20 cellular contexts compared by ENCODE assay signal in the genomic region with DNA sequence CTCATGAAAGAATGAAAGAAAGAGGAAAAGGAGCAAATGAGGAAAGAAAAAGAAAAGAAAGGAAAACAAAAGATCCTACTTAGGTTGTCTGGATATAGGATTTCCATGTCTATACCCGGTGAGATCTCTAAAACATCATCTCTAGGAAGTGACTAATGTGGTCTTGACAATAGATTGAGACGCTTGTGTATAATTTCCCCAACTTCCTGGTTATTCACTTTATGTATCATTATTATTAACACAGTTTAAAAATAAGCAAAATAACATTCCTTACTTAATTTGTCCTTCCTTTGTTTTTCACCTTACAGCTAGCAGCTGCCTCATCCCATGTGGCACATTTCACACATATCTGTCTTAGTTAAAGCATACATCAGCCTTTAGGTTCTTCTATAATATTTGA. TPM values are rescaled to one million over a fixed set of nuclear protein-coding genes. Genes with fewer than 3 reads are reported as not detected.
A peak's percentile ranks its signal among the peaks of the same experiment; 100 is the strongest.
DNase-seq lines count a peak whose midpoint lies in the region; ATAC-seq, FAIRE-seq and TF ChIP-seq lines count a peak whose summit lies in the region.
"Had no signal": no experiment of that assay in that cellular context is flagged by ENCODE, and none has a peak within 500 bp of the region (broad histone marks: within the 10 kb centered on the region; RNA-seq: fewer than 3 reads in every experiment).

No MANE protein-coding gene starts in this region.

- H3K36me3 ChIP-seq in GM23248 (ENCODE audit: low read depth) (peaks cover 12% of the 10 kb centered on the region; the same call in 1 of the 2 replicates), astrocyte (ENCODE audit: insufficient read depth, low read length) (no peaks in the 10 kb centered on the region), subcutaneous abdominal adipose tissue (ENCODE audit: control insufficient read depth in 5 of 5, insufficient read depth in 5 of 5, low read length in 5 of 5) (peaks cover 0 to 8% (median 6%) of the 10 kb centered on the region in 5 donors)

- no peak for ATAC-seq in HG02759 (IDR thresholded peaks at IDR 0.05; ENCODE audit: unreplicated experiment)
- ATAC-seq: mucosa of descending colon had no signal

- H3K4me3 Mint-ChIP-seq in astrocyte (ENCODE audit: unreplicated experiment), result no peak overlapping the region
- H3K4me3 Mint-ChIP-seq in activated CD4-positive, alpha-beta memory T cell treated with anti-CD3 and anti-CD28 coated beads for 36 hours, result no peak overlapping the region
- H3K4me3 Mint-ChIP-seq: activated CD4-positive, alpha-beta T cell treated with anti-CD3 and anti-CD28 coated beads, Interleukin-2, amount 10 ng/mL, durations not matched to agents 7 days and 5 days; CD4-positive, CD25-positive, alpha-beta regulatory T cell had no signal

- no peaks in the 10 kb centered on the region for H3K36me3 Mint-ChIP-seq in astrocyte (ENCODE audit: low read depth, unreplicated experiment)
- no peaks in the 10 kb centered on the region for H3K36me3 Mint-ChIP-seq in activated CD4-positive, alpha-beta memory T cell treated with anti-CD3 and anti-CD28 coated beads for 36 hours
- H3K36me3 Mint-ChIP-seq: CD4-positive, CD25-positive, alpha-beta regulatory T cell had no signal

- CTCF ChIA-PET in activated CD4-positive, alpha-beta memory T cell treated with anti-CD3 and anti-CD28 coated beads for 36 hours (lab: Charles Lee), result no interaction called here

- peaks cover 75% of the 10 kb centered on the region for H3K79me2 ChIP-seq in GM23248 (ENCODE audit: insufficient read depth)
- H3K79me2 ChIP-seq in astrocyte (ENCODE audit: insufficient read depth, low read length), result peaks cover 12% of the 10 kb centered on the region

- peak; percentile 69 for FAIRE-seq in astrocyte (lab: Jason Lieb, UNC)
- FAIRE-seq: GM12892 had no signal

- no peaks in the 10 kb centered on the region for H3K9me2 ChIP-seq in GM23248 (ENCODE audit: insufficient read depth)

- POLR2A ChIA-PET in activated CD4-positive, alpha-beta memory T cell treated with anti-CD3 and anti-CD28 coated beads for 36 hours (lab: Charles Lee), result no interaction called here

- in situ Hi-C loops in GM23248 (cut with MboI), result no loop called here

- H3K4me1 Mint-ChIP-seq in astrocyte (ENCODE audit: low read depth, unreplicated experiment), result peaks cover 8% of the 10 kb centered on the region
- H3K4me1 Mint-ChIP-seq in activated CD4-positive, alpha-beta memory T cell treated with anti-CD3 and anti-CD28 coated beads for 36 hours (ENCODE audit: low read depth), result no peaks in the 10 kb centered on the region
- H3K4me1 Mint-ChIP-seq: activated CD4-positive, alpha-beta T cell treated with anti-CD3 and anti-CD28 coated beads, Interleukin-2, amount 10 ng/mL, durations not matched to agents 7 days and 5 days; CD4-positive, CD25-positive, alpha-beta regulatory T cell had no signal

- H3F3A ChIP-seq in GM23248 (ENCODE audit: insufficient read depth), result peaks cover 94% of the 10 kb centered on the region

- TF ChIP-seq CTCF in astrocyte (IDR thresholded peaks at IDR 0.05; ENCODE audit: insufficient read depth, low read depth, low read length), result no peak
- TF ChIP-seq CTCF in coronary artery (IDR thresholded peaks at IDR 0.05), result no peak

- no peak overlapping the region for H3K9ac ChIP-seq in GM23248
- H3K9ac ChIP-seq in astrocyte (ENCODE audit: low read length), result no peak overlapping the region
- H3K9ac ChIP-seq in subcutaneous abdominal adipose tissue (ENCODE audit: low read length in 5 of 5), result peak overlapping the region in 4 of 5 donors; percentile 1 to 69 (median 42)

- peaks cover 73% of the 10 kb centered on the region for H3K4me1 ChIP-seq in GM23248 (ENCODE audit: insufficient read depth)
- peaks cover 28% of the 10 kb centered on the region for H3K4me1 ChIP-seq in astrocyte (ENCODE audit: insufficient read depth, low read length)
- H3K4me1 ChIP-seq in subcutaneous abdominal adipose tissue (ENCODE audit: control insufficient read depth in 5 of 5, insufficient read depth in 5 of 5, low read length in 5 of 5), result peaks cover 16 to 88% (median 77%) of the 10 kb centered on the region in 5 donors

- H3K9me3 ChIP-seq in GM23248 (ENCODE audit: low read depth) (no peaks in the 10 kb centered on the region), astrocyte (ENCODE audit: insufficient read depth, low read depth, low read length) (no peaks in the 10 kb centered on the region), subcutaneous abdominal adipose tissue (ENCODE audit: control insufficient read depth in 5 of 5, low read length in 5 of 5) (no peaks in the 10 kb centered on the region)
- H3K9me3 ChIP-seq: mucosa of descending colon had no signal

- H3K4me3 ChIP-seq in GM23248, result no peak overlapping the region
- H3K4me3 ChIP-seq in astrocyte (ENCODE audit: insufficient read depth, low read depth, low read length), result no peak overlapping the region
- H3K4me3 ChIP-seq in subcutaneous abdominal adipose tissue (ENCODE audit: low read depth in 1 of 5, low read length in 5 of 5), result no peak overlapping the region
- H3K4me3 ChIP-seq in coronary artery, result no peak overlapping the region
- H3K4me3 ChIP-seq: mucosa of descending colon had no signal

- H2AFZ ChIP-seq in GM23248 (no peak overlapping the region), astrocyte (ENCODE audit: low read depth, low read length) (no peak overlapping the region)

- no peaks in the 10 kb centered on the region for H3K27me3 Mint-ChIP-seq in astrocyte (ENCODE audit: low read depth, unreplicated experiment)
- peaks cover 10% of the 10 kb centered on the region for H3K27me3 Mint-ChIP-seq in activated CD4-positive, alpha-beta memory T cell treated with anti-CD3 and anti-CD28 coated beads for 36 hours

- intact Hi-C loops in activated CD4-positive, alpha-beta memory T cell treated with anti-CD3 and anti-CD28 coated beads for 36 hours (cut with micrococcal nuclease), result no loop called here

- H3K4me2 ChIP-seq in GM23248 (ENCODE audit: unreplicated experiment), result peak overlapping the region; percentile 29
- peak overlapping the region; percentile 24 for H3K4me2 ChIP-seq in astrocyte (ENCODE audit: low read length)

- H3K27me3 ChIP-seq in GM23248 (replicated peaks; ENCODE audit: insufficient read depth) (no peaks in the 10 kb centered on the region), astrocyte (ENCODE audit: insufficient read depth, low read length) (no peaks in the 10 kb centered on the region), subcutaneous abdominal adipose tissue (ENCODE audit: control insufficient read depth in 5 of 5, insufficient read depth in 4 of 5, low read length in 5 of 5) (no peaks in the 10 kb centered on the region)

- peak overlapping the region; percentile 33 for H3K27ac ChIP-seq in GM23248
- H3K27ac ChIP-seq in astrocyte (ENCODE audit: low read depth, low read length), result no peak overlapping the region
- H3K27ac ChIP-seq in subcutaneous abdominal adipose tissue (ENCODE audit: low read depth, low read length), result peak overlapping the region; percentile 97
- peak overlapping the region in 1 of 2 donors; percentile 3 for H3K27ac ChIP-seq in coronary artery
- H3K27ac ChIP-seq: epithelial cell of prostate had no signal

- DNase-seq in GM23248 (peak; percentile 38), astrocyte (ENCODE audit: low read depth) (no peak), iris pigment epithelial cell (ENCODE audit: low read depth) (peak; percentile 53), medulla oblongata (ENCODE audit: extremely low spot score) (no peak), coronary artery (ENCODE audit: low spot score) (no peak)
- DNase-seq in activated CD4-positive, alpha-beta memory T cell treated with anti-CD3 and anti-CD28 coated beads for 36 hours, result no peak
- DNase-seq: activated CD4-positive, alpha-beta T cell treated with anti-CD3 and anti-CD28 coated beads, Interleukin-2, amount 10 ng/mL, durations not matched to agents 7 days and 5 days; activated CD8-positive, alpha-beta memory T cell treated with anti-CD3 and anti-CD28 coated beads, Interleukin-2, amount 50 U/mL, for 48 hours; activated effector memory CD4-positive, alpha-beta T cell treated with Interleukin-2 at 50 U/mL for 16 hours; CD4-positive, CD25-positive, alpha-beta regulatory T cell; mucosa of descending colon; NCI-H146; NCI-H2171; NCI-H526 treated with DMSO at 0.1 percent for 48 hours; SHP77 had no signal

- H3K27ac Mint-ChIP-seq in astrocyte (ENCODE audit: unreplicated experiment), result no peak overlapping the region
- no peak overlapping the region for H3K27ac Mint-ChIP-seq in activated CD4-positive, alpha-beta memory T cell treated with anti-CD3 and anti-CD28 coated beads for 36 hours
- H3K27ac Mint-ChIP-seq: activated CD4-positive, alpha-beta T cell treated with anti-CD3 and anti-CD28 coated beads, Interleukin-2, amount 10 ng/mL, durations not matched to agents 7 days and 5 days; CD4-positive, CD25-positive, alpha-beta regulatory T cell had no signal

- no peaks in the 10 kb centered on the region for H4K20me1 ChIP-seq in GM23248 (ENCODE audit: insufficient read depth)
- no peaks in the 10 kb centered on the region for H4K20me1 ChIP-seq in astrocyte (ENCODE audit: insufficient read depth, low read length)

- 5 to 13% methylated on average over 2 of the region's 2 CpGs for WGBS in GM23248 (ENCODE audit: low coverage in 1 of 2, low lambda C conversion rate in 2 of 2, missing lambda C conversion rate in 2 of 2), 2 experiments

- H3K9me3 Mint-ChIP-seq in astrocyte (ENCODE audit: unreplicated experiment), result no peaks in the 10 kb centered on the region
- no peaks in the 10 kb centered on the region for H3K9me3 Mint-ChIP-seq in activated CD4-positive, alpha-beta memory T cell treated with anti-CD3 and anti-CD28 coated beads for 36 hours
- H3K9me3 Mint-ChIP-seq: activated CD4-positive, alpha-beta T cell treated with anti-CD3 and anti-CD28 coated beads, Interleukin-2, amount 10 ng/mL, durations not matched to agents 7 days and 5 days had no signal

RNA-seq across cellular contexts. Expression of gene LAMA4, which starts 27.0 kb away (rescaled TPM):
- 429 and 440 TPM in 2 replicates for total RNA-seq in GM23248 (2014; rRNA removed; shearing (Covaris generic))
- 331 and 339 TPM in 2 replicates for polyA plus RNA-seq in GM23248 (2016; fragmentation: Nextera tagmentation; extraction: Ambion mirVana)
- 2.0 and 5.0 TPM in 2 replicates for total RNA-seq in astrocyte
- not detected for total RNA-seq in activated CD4-positive, alpha-beta memory T cell treated with anti-CD3 and anti-CD28 coated beads for 36 hours
- total RNA-seq: activated CD4-positive, alpha-beta T cell treated with anti-CD3 and anti-CD28 coated beads, Interleukin-2, amount 10 ng/mL, durations not matched to agents 7 days and 5 days; CD4-positive, CD25-positive, alpha-beta regulatory T cell; T-helper 1 cell treated with Interleukin-12 subunit alpha and Interleukin-12 subunit beta and Interleukin-4 antibody, amounts not matched to agents 30 ng/mL and 1 ng/mL, for 36 hours had no signal
- polyA plus RNA-seq: CD4-positive, CD25-positive, alpha-beta regulatory T cell had no signal

Comparison
In these comparisons a context has a peak if more than half of its experiments do, and no peak if none do; other contexts are left out.
1. DNase-seq: peak in GM23248 (single experiment) and iris pigment epithelial cell (single experiment); none in astrocyte (single experiment), activated CD4-positive, alpha-beta memory T cell treated with anti-CD3 and anti-CD28 coated beads for 36 hours (single experiment), medulla oblongata (single experiment) and coronary artery (single experiment).
2. H3K9ac ChIP-seq: peak in subcutaneous abdominal adipose tissue (4 of 5); none in GM23248 (single experiment) and astrocyte (single experiment).
3. RNA of gene LAMA4, which starts 27.0 kb away (total RNA-seq): 429 to 440 TPM in GM23248; 2.0 to 5.0 TPM in astrocyte and not detected in activated CD4-positive, alpha-beta memory T cell treated with anti-CD3 and anti-CD28 coated beads for 36 hours; every median in the first group is over 10 times any median in the second.